Comparison of ENCODE assay signal across 11 cellular contexts in the genomic region with DNA sequence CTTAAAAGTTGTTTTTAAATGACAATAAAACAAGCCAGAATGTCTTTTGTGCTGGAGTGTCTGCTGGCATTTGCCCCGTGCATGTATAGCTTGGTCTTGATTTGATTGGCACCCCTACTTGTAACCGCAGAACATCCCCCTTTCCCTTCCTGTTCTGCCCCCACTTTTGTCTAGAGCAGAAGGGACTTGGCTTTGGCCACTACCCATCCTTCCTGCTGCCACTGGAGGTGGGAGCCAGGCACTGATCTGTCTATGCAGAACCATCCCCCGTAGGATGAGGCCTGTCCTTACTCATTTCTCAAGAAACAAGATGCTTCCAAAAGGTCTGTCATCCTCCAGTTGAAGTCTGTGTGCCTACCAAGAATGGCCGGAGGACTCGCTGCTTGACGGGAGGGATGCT. TPM values are rescaled to one million over a fixed set of nuclear protein-coding genes. Genes with fewer than 3 reads are reported as not detected.
DNase-seq lines count a peak whose midpoint lies in the region; ATAC-seq and TF ChIP-seq lines count a peak whose summit lies in the region.
"Had no signal": no experiment of that assay in that cellular context is flagged by ENCODE, and none has a peak within 500 bp of the region (broad histone marks: within the 10 kb centered on the region; RNA-seq: fewer than 3 reads in every experiment).

No MANE protein-coding gene starts in this region.

- in situ Hi-C loops in ACHN (cut with HindIII; ENCODE audit: low pct_ligation_motif_present, low pct_unique_long_range_greater_than_20kb, low sequenced_read_pairs), result no loop called here

- H3K36me3 ChIP-seq in esophagus (ENCODE audit: control insufficient read depth in 2 of 2, insufficient read depth in 2 of 2, low read length in 1 of 2) (peaks cover 4 to 31% of the 10 kb centered on the region in 2 donors), rectal smooth muscle tissue (ENCODE audit: control insufficient read depth, insufficient read depth, low read length) (peaks cover 12% of the 10 kb centered on the region), OCI-LY7 (ENCODE audit: insufficient read depth, low read length) (peaks cover 46% of the 10 kb centered on the region), mucosa of descending colon (ENCODE audit: low read depth) (no peaks in the 10 kb centered on the region)

- H3K27me3 Mint-ChIP-seq in CD4-positive, alpha-beta T cell, result no peaks in the 10 kb centered on the region

- no peak overlapping the region for H3K9ac ChIP-seq in rectal smooth muscle tissue (ENCODE audit: low read length)

- no peak overlapping the region for H3K27ac ChIP-seq in CD4-positive, alpha-beta T cell (ENCODE audit: low read depth, low read length)
- H3K27ac ChIP-seq in esophagus (ENCODE audit: low read depth in 2 of 2, low read length in 1 of 2), result peak overlapping the region; percentile 84 to 91
- H3K27ac ChIP-seq in rectal smooth muscle tissue (ENCODE audit: low read depth, low read length), result peak overlapping the region; percentile 88
- H3K27ac ChIP-seq in OCI-LY7 (ENCODE audit: low read depth, low read length, poor library complexity, severe bottlenecking), result no peak overlapping the region

- H3K27ac Mint-ChIP-seq in CD4-positive, alpha-beta T cell, result peak overlapping the region; percentile 14

- H3K27me3 ChIP-seq in CD4-positive, alpha-beta T cell (ENCODE audit: control insufficient read depth, insufficient read depth, low read length), result no peaks in the 10 kb centered on the region
- H3K27me3 ChIP-seq in esophagus (ENCODE audit: control insufficient read depth in 1 of 2, insufficient read depth in 2 of 2, low read length in 2 of 2) (no peaks in the 10 kb centered on the region), rectal smooth muscle tissue (ENCODE audit: control insufficient read depth, insufficient read depth, low read length) (no peaks in the 10 kb centered on the region)

- H4K20me1 ChIP-seq in OCI-LY7 (ENCODE audit: insufficient read depth, low read length), result no peaks in the 10 kb centered on the region

- H3K9me2 ChIP-seq in OCI-LY7 (ENCODE audit: insufficient read depth, low read length), result no peaks in the 10 kb centered on the region

- no peak for TF ChIP-seq POLR2A in NB4 (IDR thresholded peaks at IDR 0.05; ENCODE audit: extremely low read depth, insufficient read length)

- peaks cover 16% of the 10 kb centered on the region for H3K4me1 Mint-ChIP-seq in CD4-positive, alpha-beta T cell (ENCODE audit: low read depth)

- DNase-seq in CD4-positive, alpha-beta T cell, result no peak
- peak; percentile 72 for DNase-seq in NB4 (ENCODE audit: low read depth)
- no peak for DNase-seq in ACHN
- no peak for DNase-seq in OCI-LY7 (ENCODE audit: low spot score)
- no peak for DNase-seq in mucosa of descending colon
- DNase-seq in SHP77 treated with DMSO at 0.1 percent for 48 hours (lab: John Stamatoyannopoulos, UW), result no peak
- DNase-seq: DMS79, NCI-H1930 had no signal

- no TSS peak for BruUV-seq in OCI-LY7 (replicated peaks; lab: Mats Ljungman, UMichigan)

- 67 to 70% methylated on average over 6 of the region's 6 CpGs for WGBS in esophagus, 2 donors

- no peak for TF ChIP-seq CTCF in CD4-positive, alpha-beta T cell (IDR thresholded peaks at IDR 0.05)
- TF ChIP-seq CTCF in NB4 (IDR thresholded peaks at IDR 0.05; ENCODE audit: low read depth, low read length) (no peak), OCI-LY7 (conservative IDR thresholded peaks at IDR 0.05; ENCODE audit: low read length) (no peak), mucosa of descending colon (IDR thresholded peaks at IDR 0.05) (no peak)

- H3K9me3 Mint-ChIP-seq in CD4-positive, alpha-beta T cell, result no peaks in the 10 kb centered on the region
- H3K9me3 Mint-ChIP-seq: activated naive CD4-positive, alpha-beta T cell treated with anti-CD3 and anti-CD28 coated beads, Interleukin-2, amount 50 U/mL, for 72 hours had no signal

- H2AFZ ChIP-seq in OCI-LY7 (ENCODE audit: low read length), result no peak overlapping the region

- peaks cover 4 to 32% of the 10 kb centered on the region in 2 donors for H3K4me1 ChIP-seq in esophagus (ENCODE audit: control insufficient read depth in 2 of 2, insufficient read depth in 2 of 2, low read length in 1 of 2)
- peaks cover 17% of the 10 kb centered on the region for H3K4me1 ChIP-seq in rectal smooth muscle tissue (ENCODE audit: control insufficient read depth, insufficient read depth, low read length)
- H3K4me1 ChIP-seq in OCI-LY7 (ENCODE audit: insufficient read depth, low read length, poor library complexity, severe bottlenecking), result peaks cover 29% of the 10 kb centered on the region
- H3K4me1 ChIP-seq in mucosa of descending colon (ENCODE audit: low read depth), result peaks cover 20% of the 10 kb centered on the region

- intact Hi-C loops in CD4-positive, alpha-beta T cell (cut with DNase I, micrococcal nuclease), result no loop called here
- intact Hi-C loops in OCI-LY7 (cut with micrococcal nuclease; ENCODE audit: unreplicated experiment) (no loop called here), mucosa of descending colon (cut with DNase I, micrococcal nuclease) (no loop called here)

- no peaks in the 10 kb centered on the region for H3K79me2 ChIP-seq in OCI-LY7 (ENCODE audit: insufficient read depth, low read depth, low read length)

- H3K9me3 ChIP-seq in CD4-positive, alpha-beta T cell (ENCODE audit: control insufficient read depth, low read length), result no peaks in the 10 kb centered on the region
- H3K9me3 ChIP-seq in esophagus (ENCODE audit: control insufficient read depth in 2 of 2, insufficient read depth in 1 of 2, low read depth in 1 of 2, low read length in 1 of 2) (no peaks in the 10 kb centered on the region), OCI-LY7 (ENCODE audit: low read length) (no peaks in the 10 kb centered on the region), mucosa of descending colon (no peaks in the 10 kb centered on the region)

- H3K36me3 Mint-ChIP-seq in CD4-positive, alpha-beta T cell (ENCODE audit: low read depth), result peaks cover 23% of the 10 kb centered on the region
- H3K36me3 Mint-ChIP-seq: activated naive CD4-positive, alpha-beta T cell treated with anti-CD3 and anti-CD28 coated beads, Interleukin-2, amount 50 U/mL, for 72 hours had no signal

- POLR2A ChIA-PET in CD4-positive, alpha-beta T cell (lab: Charles Lee), result interaction anchor here (0.7 kb wide), 1 partner anchor 128 kb away, joined by 7 read pairs; no protein-coding TSS in a partner anchor
- POLR2A ChIA-PET in OCI-LY7 (lab: Charles Lee), result interaction anchor here (0.8 kb wide), 1 partner anchor 46 kb away, joined by 3 read pairs; a partner anchor contains a TSS

- ATAC-seq in CD4-positive, alpha-beta T cell (ENCODE audit: poor library complexity), result no peak
- no peak for ATAC-seq in mucosa of descending colon
- ATAC-seq: activated naive CD4-positive, alpha-beta T cell treated with anti-CD3 and anti-CD28 coated beads, Interleukin-2, amount 50 U/mL, for 72 hours had no signal

- H3K4me3 ChIP-seq in NB4 (ENCODE audit: low read depth, low read length) (no peak overlapping the region), esophagus (ENCODE audit: low read depth in 1 of 2, low read length in 2 of 2) (no peak overlapping the region), rectal smooth muscle tissue (ENCODE audit: low read length) (no peak overlapping the region), OCI-LY7 (ENCODE audit: low read depth, low read length, poor library complexity, severe bottlenecking) (no peak overlapping the region), mucosa of descending colon (no peak overlapping the region)

- no peak overlapping the region for H3K4me2 ChIP-seq in OCI-LY7 (ENCODE audit: low read length)

- peak overlapping the region; percentile 86 for H3K4me3 Mint-ChIP-seq in CD4-positive, alpha-beta T cell

- CTCF ChIA-PET in CD4-positive, alpha-beta T cell (lab: Charles Lee), result no interaction called here
- CTCF ChIA-PET in OCI-LY7 (lab: Charles Lee; ENCODE audit: unreplicated experiment), result no interaction called here

RNA-seq across cellular contexts. Expression of a gene that starts 1.2 kb away (rescaled TPM):
- total RNA-seq in CD4-positive, alpha-beta T cell, result 1 to 10 TPM; 3.8 to 4.4 TPM
- polyA plus RNA-seq in esophagus, result 10 to 100 TPM; 18.6 to 30.9 TPM
- total RNA-seq in OCI-LY7 (2014; rRNA removed; shearing (Covaris generic)), result 3.3 and 4.5 TPM in 2 replicates
- 7.7 and 10.2 TPM in 2 replicates for total RNA-seq in OCI-LY7 (2022)
- 10 to 100 TPM; 17.9 to 35.1 (median 22.9) TPM for total RNA-seq in mucosa of descending colon

RNA-seq across cellular contexts. Expression of a gene that starts 46.2 kb away (rescaled TPM):
- total RNA-seq in CD4-positive, alpha-beta T cell, result 10 to 100 TPM; 24.9 to 27.4 TPM
- polyA plus RNA-seq in esophagus, result 10 to 100 TPM; 16.4 to 30.8 TPM
- 31.6 and 33.5 TPM in 2 replicates for total RNA-seq in OCI-LY7 (2014; rRNA removed; shearing (Covaris generic))
- total RNA-seq in OCI-LY7 (2022) (65.8 and 67.3 TPM in 2 replicates), mucosa of descending colon (10 to 100 TPM; 30.6 to 52.3 (median 36.1) TPM)

Comparison
In these comparisons a context has a peak if more than half of its experiments do, and no peak if none do; other contexts are left out.
1. H3K27ac ChIP-seq: peak in esophagus (2 of 2) and rectal smooth muscle tissue (single experiment); none in CD4-positive, alpha-beta T cell (single experiment) and OCI-LY7 (single experiment).